ENCODE assay signal across 22 cellular contexts in the genomic region with DNA sequence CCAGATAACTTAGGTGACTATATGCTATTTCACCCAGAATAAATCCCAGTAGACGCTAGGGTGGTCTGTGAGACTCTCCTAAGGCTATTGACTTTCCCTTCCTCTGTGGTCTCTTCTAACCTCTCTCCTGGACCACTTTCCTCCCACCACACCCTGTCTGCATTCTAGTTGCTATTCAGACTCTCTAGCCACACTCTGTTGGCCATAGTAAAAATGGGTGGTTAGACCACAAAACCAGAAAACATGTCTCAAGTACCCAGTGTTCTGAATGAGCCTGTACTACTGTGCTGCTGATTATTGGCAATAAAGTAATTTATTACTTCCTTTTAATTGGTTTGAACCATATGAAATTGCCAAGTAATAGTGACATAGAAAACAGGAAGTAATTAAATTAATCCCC.
A peak's percentile ranks its signal among the peaks of the same experiment; 100 is the strongest.
DNase-seq lines count a peak whose midpoint lies in the region; ATAC-seq and TF ChIP-seq lines count a peak whose summit lies in the region.
"Had no signal": no experiment of that assay in that cellular context is flagged by ENCODE, and none has a peak within 500 bp of the region (broad histone marks: within the 10 kb centered on the region; RNA-seq: fewer than 3 reads in every experiment).

No MANE protein-coding gene starts in this region.

- DNase-seq in astrocyte of the hippocampus (ENCODE audit: low read depth, low spot score) (peak; percentile 68), foreskin keratinocyte (no peak), NCI-H1694 (lab: John Stamatoyannopoulos, UW) (no peak), NCI-H2171 treated with DMSO at 0.1 percent for 48 hours (lab: John Stamatoyannopoulos, UW) (no peak)
- no peak for DNase-seq in activated CD8-positive, alpha-beta memory T cell treated with anti-CD3 and anti-CD28 coated beads, Interleukin-2, amount 50 U/mL, for 48 hours
- DNase-seq: ACHN; activated CD4-positive, alpha-beta T cell treated with anti-CD3 and anti-CD28 coated beads, Interleukin-2, amount 50 U/mL, for 4 hours; activated effector memory CD4-positive, alpha-beta T cell treated with anti-CD3 and anti-CD28 coated beads, Interleukin-2, amount 50 U/mL, for 16 hours; activated naive CD8-positive, alpha-beta T cell treated with anti-CD3 and anti-CD28 coated beads, Interleukin-2, amount 50 U/mL, for 24 hours; HFFc6; NCI-H1436 treated with DMSO at 0.1 percent for 48 hours; NCI-H748 treated with DMSO at 0.1 percent for 48 hours; ovary; PC-9; right lobe of liver; stimulated activated CD4-positive, alpha-beta T cell treated with anti-CD3 and anti-CD28 coated beads, Interleukin-15, amount 100 ng/mL, for 24 hours had no signal

- no peak for TF ChIP-seq CTCF in foreskin keratinocyte (conservative IDR thresholded peaks at IDR 0.05)

- no peak overlapping the region for H3K27ac ChIP-seq in foreskin keratinocyte
- H3K27ac ChIP-seq: BLaER1 treated with 17β-estradiol and CSF1 and Interleukin-3, amounts not matched to agents 10 nM and 100 nM; cardiac muscle cell; ovary; PC-9; right lobe of liver had no signal

- H3K27me3 ChIP-seq in foreskin keratinocyte: no peaks in the 10 kb centered on the region
- H3K27me3 ChIP-seq: BLaER1 treated with 17β-estradiol and CSF1 and Interleukin-3, amounts not matched to agents 10 nM and 100 nM; cardiac muscle cell; ovary; right lobe of liver had no signal

- H3K4me1 ChIP-seq in foreskin keratinocyte: peaks cover 4% of the 10 kb centered on the region
- H3K4me1 ChIP-seq: right lobe of liver had no signal

- ATAC-seq in GM18520 (IDR thresholded peaks at IDR 0.05; ENCODE audit: unreplicated experiment): peak; percentile 56
- ATAC-seq in GM19452 (IDR thresholded peaks at IDR 0.05; ENCODE audit: unreplicated experiment): peak; percentile 56
- peak; percentile 65 for ATAC-seq in HG03103 (IDR thresholded peaks at IDR 0.05; ENCODE audit: low read depth, unreplicated experiment)
- ATAC-seq in foreskin keratinocyte: no peak
- ATAC-seq: activated naive CD8-positive, alpha-beta T cell treated with anti-CD3 and anti-CD28 coated beads, Interleukin-2, amount 50 U/mL, for 24 hours; natural killer cell treated with Interleukin-12 subunit alpha and Interleukin-12 subunit beta and Interleukin-15 and Interleukin-18, amount 100 ng/mL, for 72 hours; right lobe of liver had no signal
